ENCODE assay signal across 19 cellular contexts in the genomic region with DNA sequence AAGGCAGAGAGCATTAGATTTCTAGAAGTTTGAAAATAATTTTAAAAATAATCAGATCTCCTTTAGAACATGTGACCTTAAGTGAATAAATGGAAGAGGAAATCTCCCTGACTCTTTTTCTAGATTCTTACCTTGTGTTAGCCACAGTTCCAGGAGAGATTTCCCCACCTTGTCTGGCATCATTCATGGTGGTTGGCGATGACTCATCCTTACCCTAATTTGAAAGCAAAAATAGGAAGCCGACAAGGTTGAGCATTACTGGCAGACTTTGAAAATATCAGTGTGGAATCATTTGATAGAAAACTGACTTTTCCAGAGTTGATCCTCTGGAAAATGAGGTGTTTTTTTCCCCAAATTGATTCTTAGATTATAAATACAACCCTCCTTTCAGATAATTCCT. TPM values are rescaled to one million over a fixed set of nuclear protein-coding genes. Genes with fewer than 3 reads are reported as not detected.
DNase-seq lines count a peak whose midpoint lies in the region; ATAC-seq and TF ChIP-seq lines count a peak whose summit lies in the region.
"Had no signal": no experiment of that assay in that cellular context is flagged by ENCODE, and none has a peak within 500 bp of the region (broad histone marks: within the 10 kb centered on the region; RNA-seq: fewer than 3 reads in every experiment).

No MANE protein-coding gene starts in this region.

- H3K36me3 ChIP-seq in breast epithelium, result no peaks in the 10 kb centered on the region
- H3K36me3 ChIP-seq: ascending aorta, colonic mucosa, tibial artery had no signal

- H3K27me3 ChIP-seq in breast epithelium, result no peaks in the 10 kb centered on the region
- H3K27me3 ChIP-seq: ascending aorta, colonic mucosa, tibial artery had no signal

- no peaks in the 10 kb centered on the region for H3K4me1 ChIP-seq in breast epithelium
- H3K4me1 ChIP-seq: ascending aorta, colonic mucosa had no signal

- no peak overlapping the region for H3K4me3 ChIP-seq in breast epithelium
- H3K4me3 ChIP-seq: colonic mucosa, SK-N-MC had no signal

- CTCF ChIA-PET in MCF 10A (lab: Yijun Ruan, JAX), result interaction anchor here (0.7 kb wide), 1 partner anchor 1166 kb away, joined by 3 read pairs; no protein-coding TSS in a partner anchor

- TF ChIP-seq CTCF in MCF 10A (IDR thresholded peaks at IDR 0.05; ENCODE audit: unreplicated experiment), result no peak
- TF ChIP-seq CTCF in breast epithelium (IDR thresholded peaks at IDR 0.05), result no peak

- TF ChIP-seq POLR2A in breast epithelium (IDR thresholded peaks at IDR 0.05), result no peak

- DNase-seq in MCF 10A (ENCODE audit: unreplicated experiment), result peak; percentile 43
- DNase-seq in breast epithelium (ENCODE audit: low spot score in 2 of 2), result no peak
- peak; percentile 71 for DNase-seq in M059J (ENCODE audit: low read depth)
- peak; percentile 42 for DNase-seq in SW480 (ENCODE audit: low spot score)
- no peak for DNase-seq in EL
- DNase-seq in RKO (ENCODE audit: low spot score), result no peak
- DNase-seq: activated CD4-positive, alpha-beta T cell treated with anti-CD3 and anti-CD28 coated beads, Interleukin-2, amount 50 U/mL, for 48 hours; activated effector memory CD4-positive, alpha-beta T cell treated with anti-CD3 and anti-CD28 coated beads, Interleukin-2, amount 50 U/mL, for 16 hours; colonic mucosa; glutamatergic neuron; kidney glomerular epithelial cell; tibial artery had no signal

- H3K27me3 Mint-ChIP-seq in MCF 10A (ENCODE audit: insufficient read depth, unreplicated experiment), result peaks cover 67% of the 10 kb centered on the region

- intact Hi-C loops in MCF 10A (cut with micrococcal nuclease) (no loop called here), breast epithelium (cut with DNase I; ENCODE audit: low total_unique reads) (no loop called here)

- no peak overlapping the region for H3K27ac Mint-ChIP-seq in MCF 10A (ENCODE audit: low read depth, unreplicated experiment)
- H3K27ac Mint-ChIP-seq: stimulated activated effector memory CD8-positive, alpha-beta T cell treated with anti-CD3 and anti-CD28 coated beads, Interleukin-12 subunit alpha, Interleukin-12 subunit beta, amount 100 ng/mL, for 72 hours had no signal

- no peak for ATAC-seq in HG02642 (IDR thresholded peaks at IDR 0.05; ENCODE audit: poor library complexity, unreplicated experiment)
- no peak for ATAC-seq in HG02938 (IDR thresholded peaks at IDR 0.05; ENCODE audit: unreplicated experiment)
- ATAC-seq: stimulated activated effector memory CD8-positive, alpha-beta T cell treated with anti-CD3 and anti-CD28 coated beads, Interleukin-12 subunit alpha, Interleukin-12 subunit beta, amount 100 ng/mL, for 72 hours had no signal

- no peak overlapping the region for H3K4me3 Mint-ChIP-seq in MCF 10A (ENCODE audit: unreplicated experiment)
- H3K4me3 Mint-ChIP-seq: stimulated activated effector memory CD8-positive, alpha-beta T cell treated with anti-CD3 and anti-CD28 coated beads, Interleukin-12 subunit alpha, Interleukin-12 subunit beta, amount 100 ng/mL, for 72 hours had no signal

- no TSS peak for BruUV-seq in MCF 10A (replicated peaks; lab: Mats Ljungman, UMichigan)

- POLR2A ChIA-PET in MCF 10A (lab: Yijun Ruan, JAX), result no interaction called here

- H3K4me1 Mint-ChIP-seq in MCF 10A (ENCODE audit: insufficient read depth, unreplicated experiment), result no peaks in the 10 kb centered on the region
- H3K4me1 Mint-ChIP-seq: stimulated activated effector memory CD8-positive, alpha-beta T cell treated with anti-CD3 and anti-CD28 coated beads, Interleukin-12 subunit alpha, Interleukin-12 subunit beta, amount 100 ng/mL, for 72 hours had no signal

- no peaks in the 10 kb centered on the region for H3K9me3 Mint-ChIP-seq in MCF 10A (ENCODE audit: unreplicated experiment)

- no peak overlapping the region for H3K27ac ChIP-seq in breast epithelium
- H3K27ac ChIP-seq: ascending aorta, colonic mucosa, SK-N-MC, tibial artery had no signal

- no peaks in the 10 kb centered on the region for H3K36me3 Mint-ChIP-seq in MCF 10A (ENCODE audit: insufficient read depth, unreplicated experiment)
- H3K36me3 Mint-ChIP-seq: stimulated activated effector memory CD8-positive, alpha-beta T cell treated with anti-CD3 and anti-CD28 coated beads, Interleukin-12 subunit alpha, Interleukin-12 subunit beta, amount 100 ng/mL, for 72 hours had no signal

- no peaks in the 10 kb centered on the region for H3K9me3 ChIP-seq in breast epithelium
- H3K9me3 ChIP-seq: ascending aorta, colonic mucosa, tibial artery had no signal

RNA-seq across cellular contexts. Expression of a gene that starts 48.1 kb away (rescaled TPM):
- total RNA-seq in MCF 10A (2022) (not detected in 2 replicates), breast epithelium (not detected)
- 0.57 and 1.6 TPM in 2 replicates for total RNA-seq in M059J (2014; rRNA removed; shearing (Covaris generic))
- total RNA-seq: colonic mucosa, epithelial cell of proximal tubule, mononuclear cell had no signal

Comparison
In these comparisons a context has a peak if more than half of its experiments do, and no peak if none do; other contexts are left out.
1. DNase-seq: peak in MCF 10A (single experiment), M059J (single experiment) and SW480 (single experiment); none in breast epithelium (0 of 2), EL (single experiment) and RKO (single experiment).